8 cellular contexts compared by ENCODE assay signal in the genomic region with DNA sequence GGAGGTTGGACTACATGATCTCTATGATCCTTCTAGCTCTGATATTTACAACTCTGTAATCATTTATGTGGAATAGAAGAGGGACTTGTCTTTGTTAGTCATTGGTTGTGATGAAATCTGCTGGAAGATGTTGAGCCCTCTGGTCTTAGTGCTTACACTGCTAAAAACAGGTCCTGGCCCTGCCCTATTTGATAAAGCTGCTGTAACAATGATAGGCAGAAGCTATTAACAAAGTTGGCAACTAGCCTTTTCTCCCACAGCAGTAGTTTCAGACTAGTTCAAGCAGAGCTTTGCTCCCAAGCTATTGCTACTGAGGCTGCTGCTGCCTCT.
DNase-seq lines count a peak whose midpoint lies in the region; ATAC-seq and FAIRE-seq lines count a peak whose summit lies in the region.

No MANE protein-coding gene starts in this region.

- no peaks in the 10 kb centered on the region for H3K9me3 ChIP-seq in right cardiac atrium (ENCODE audit: control insufficient read depth, low read length)
- H3K9me3 ChIP-seq in small intestine (ENCODE audit: control insufficient read depth, low read depth): no peaks in the 10 kb centered on the region

- H3K27me3 ChIP-seq in right cardiac atrium (ENCODE audit: control insufficient read depth, insufficient read depth): no peaks in the 10 kb centered on the region
- H3K27me3 ChIP-seq in small intestine (ENCODE audit: control insufficient read depth in 2 of 2, insufficient read depth in 2 of 2, low read length in 2 of 2): no peaks in the 10 kb centered on the region

- no peak for FAIRE-seq in small intestine (lab: Jason Lieb, UNC)

- peaks cover 9 to 26% of the 10 kb centered on the region in 2 donors for H3K36me3 Mint-ChIP-seq in activated T-cell treated with anti-CD3 and anti-CD28 coated beads, Interleukin-2, amount 50 U/mL, for 72 hours (ENCODE audit: insufficient read depth in 2 of 2)
- peaks cover 26% of the 10 kb centered on the region for H3K36me3 Mint-ChIP-seq in activated naive CD8-positive, alpha-beta T cell

- peak overlapping the region; percentile 73 for H3K27ac Mint-ChIP-seq in activated T-cell treated with anti-CD3 and anti-CD28 coated beads, Interleukin-2, amount 50 U/mL, for 72 hours
- peak overlapping the region; percentile 80 for H3K27ac Mint-ChIP-seq in activated naive CD8-positive, alpha-beta T cell

- no peaks in the 10 kb centered on the region for H3K27me3 Mint-ChIP-seq in activated T-cell treated with anti-CD3 and anti-CD28 coated beads, Interleukin-2, amount 50 U/mL, for 72 hours (ENCODE audit: low read depth)
- no peaks in the 10 kb centered on the region for H3K27me3 Mint-ChIP-seq in activated naive CD8-positive, alpha-beta T cell

- H3K27ac ChIP-seq in right cardiac atrium (ENCODE audit: low read length) (no peak overlapping the region), small intestine (ENCODE audit: low read depth in 1 of 2, low read length in 1 of 2) (peak overlapping the region; percentile 83)

- peaks cover 0 to 3% of the 10 kb centered on the region in 2 donors for H3K36me3 ChIP-seq in small intestine (ENCODE audit: control insufficient read depth in 2 of 2, insufficient read depth in 2 of 2, low read length in 2 of 2)

- H3K4me3 ChIP-seq in right cardiac atrium (ENCODE audit: low read length): no peak overlapping the region
- peak overlapping the region in 1 of 2 donors; percentile 30 for H3K4me3 ChIP-seq in small intestine (ENCODE audit: low read depth in 1 of 2, low read length in 2 of 2)

- intact Hi-C loops in right cardiac atrium (cut with DNase I): no loop called here

- peaks cover 53% of the 10 kb centered on the region for H3K4me1 Mint-ChIP-seq in activated T-cell treated with anti-CD3 and anti-CD28 coated beads, Interleukin-2, amount 50 U/mL, for 72 hours (ENCODE audit: low read depth)
- peaks cover 74% of the 10 kb centered on the region for H3K4me1 Mint-ChIP-seq in activated naive CD8-positive, alpha-beta T cell (ENCODE audit: low read depth)

- DNase-seq in activated T-cell treated with anti-CD3 and anti-CD28 coated beads, Interleukin-2, amount 50 U/mL, for 72 hours: no peak
- DNase-seq in activated T-cell treated with anti-CD3 and anti-CD28 coated beads for 4 hours (no peak), right cardiac atrium (peak in 1 of 3 donors; percentile 28), small intestine (peak; percentile 97), KG1 (lab: John Stamatoyannopoulos, UW) (no peak), SKM-1 (lab: John Stamatoyannopoulos, UW; ENCODE audit: unreplicated experiment) (no peak), islet precursor cell (no peak)

- ATAC-seq in activated T-cell treated with anti-CD3 and anti-CD28 coated beads, Interleukin-2, amount 50 U/mL, for 72 hours (replicated peaks in 1 of 2): no peak
- ATAC-seq in right cardiac atrium: peak; percentile 94

- peaks cover 5% of the 10 kb centered on the region in 2 donors for H3K9me3 Mint-ChIP-seq in activated T-cell treated with anti-CD3 and anti-CD28 coated beads, Interleukin-2, amount 50 U/mL, for 72 hours
- H3K9me3 Mint-ChIP-seq in activated naive CD8-positive, alpha-beta T cell (ENCODE audit: low read depth): peaks cover 12% of the 10 kb centered on the region

- H3K4me1 ChIP-seq in right cardiac atrium (ENCODE audit: control insufficient read depth, insufficient read depth, low read length): peaks cover 10% of the 10 kb centered on the region
- peaks cover 20 to 39% of the 10 kb centered on the region in 2 donors for H3K4me1 ChIP-seq in small intestine (ENCODE audit: control insufficient read depth in 2 of 2, insufficient read depth in 1 of 2, low read depth in 1 of 2, low read length in 1 of 2)

- peak overlapping the region in 1 of 2 donors; percentile 82 for H3K4me3 Mint-ChIP-seq in activated T-cell treated with anti-CD3 and anti-CD28 coated beads, Interleukin-2, amount 50 U/mL, for 72 hours
- peak overlapping the region; percentile 33 for H3K4me3 Mint-ChIP-seq in activated naive CD8-positive, alpha-beta T cell

Comparison
In these comparisons a context has a peak if more than half of its experiments do, and no peak if none do; other contexts are left out.
1. ATAC-seq: peak in right cardiac atrium (2 of 2); none in activated T-cell treated with anti-CD3 and anti-CD28 coated beads, Interleukin-2, amount 50 U/mL, for 72 hours (0 of 2).